29 cellular contexts compared by ENCODE assay signal in genomic region chr5:168776023-168776422, GRCh38.
"Had no signal": no experiment of that assay in that cellular context is flagged by ENCODE, and none has a peak within 500 bp of the region (broad histone marks: within the 10 kb centered on the region; RNA-seq: fewer than 3 reads in every experiment).

No MANE protein-coding gene starts in this region.

- H3K4me3 ChIP-seq: left lung, lung, right lobe of liver, skin epidermis, upper lobe of left lung had no signal

- H3K4me1 Mint-ChIP-seq: activated naive CD4-positive, alpha-beta T cell treated with anti-CD3 and anti-CD28 coated beads, Interleukin-2, amount 10 ng/mL, durations not matched to agents 7 days and 5 days; activated naive CD8-positive, alpha-beta T cell treated with anti-CD3 and anti-CD28 coated beads, Interleukin-2, amount 10 ng/mL, durations not matched to agents 7 days and 5 days; stimulated activated memory B cell treated with anti-CD40 and anti-IgM and Interleukin-4, amounts not matched to agents 10 μg/mL and 1 μg/mL and 100 μg/mL, for 72 hours; stimulated activated naive CD8-positive, alpha-beta T cell treated with anti-CD3 and anti-CD28 coated beads, Interleukin-15, amount 100 ng/mL, for 72 hours; T-helper 17 cell had no signal

- H3K9me3 ChIP-seq: left lung, neutrophil, right lobe of liver, upper lobe of left lung had no signal

- H3K27me3 Mint-ChIP-seq: progenitor cell of endocrine pancreas; stimulated activated memory B cell treated with anti-CD40 and anti-IgM and Interleukin-4, amounts not matched to agents 10 μg/mL and 1 μg/mL and 100 μg/mL, for 72 hours had no signal

- H3K27me3 ChIP-seq: brain microvascular endothelial cell, neutrophil, right lobe of liver, upper lobe of left lung had no signal

- H3K36me3 ChIP-seq: brain microvascular endothelial cell, left lung, neutrophil, right lobe of liver, upper lobe of left lung, WERI-Rb-1 had no signal

- ATAC-seq: activated CD4-positive, CD25-positive, alpha-beta regulatory T cell treated with anti-CD3 and anti-CD28 coated beads, Interleukin-2, amount 50 U/mL, for 24 hours; left lung; natural killer cell treated with Interleukin-12 subunit alpha and Interleukin-12 subunit beta and Interleukin-15 and Interleukin-18, amount 100 ng/mL, for 72 hours; right lobe of liver; stimulated activated memory B cell treated with anti-CD40 and anti-IgM and Interleukin-4, amounts not matched to agents 10 μg/mL and 1 μg/mL and 100 μg/mL, for 72 hours; stimulated activated naive CD8-positive, alpha-beta T cell treated with anti-CD3 and anti-CD28 coated beads, Interleukin-15, amount 100 ng/mL, for 72 hours; T-helper 17 cell had no signal

- H3K4me3 Mint-ChIP-seq: activated naive CD4-positive, alpha-beta T cell treated with anti-CD3 and anti-CD28 coated beads, Interleukin-2, amount 10 ng/mL, durations not matched to agents 7 days and 5 days; activated naive CD8-positive, alpha-beta T cell treated with anti-CD3 and anti-CD28 coated beads, Interleukin-2, amount 10 ng/mL, durations not matched to agents 7 days and 5 days; natural killer cell treated with Interleukin-12 subunit alpha and Interleukin-12 subunit beta and Interleukin-15 and Interleukin-18, amount 100 ng/mL, for 72 hours; stimulated activated memory B cell treated with anti-CD40 and anti-IgM and Interleukin-4, amounts not matched to agents 10 μg/mL and 1 μg/mL and 100 μg/mL, for 72 hours; stimulated activated naive CD8-positive, alpha-beta T cell treated with anti-CD3 and anti-CD28 coated beads, Interleukin-15, amount 100 ng/mL, for 72 hours; T-helper 17 cell had no signal

- H3K4me1 ChIP-seq: left lung, right lobe of liver, upper lobe of left lung had no signal

- DNase-seq: activated CD4-positive, alpha-beta T cell treated with anti-CD3 and anti-CD28 coated beads for 48 hours; activated CD4-positive, alpha-beta T cell treated with anti-CD3 and anti-CD28 coated beads, Interleukin-2, amount 50 U/mL, for 48 hours; activated CD8-positive, alpha-beta memory T cell treated with anti-CD3 and anti-CD28 coated beads for 24 hours; activated effector memory CD4-positive, alpha-beta T cell treated with anti-CD3 and anti-CD28 coated beads, Interleukin-2, amount 50 U/mL, for 16 hours; activated naive CD4-positive, alpha-beta T cell treated with anti-CD3 and anti-CD28 coated beads, Interleukin-2, amount 10 ng/mL, durations not matched to agents 7 days and 5 days; activated naive CD8-positive, alpha-beta T cell treated with anti-CD3 and anti-CD28 coated beads, Interleukin-2, amount 10 ng/mL, durations not matched to agents 7 days and 5 days; amniotic stem cell; brain microvascular endothelial cell; cortex of kidney; foreskin fibroblast; kidney glomerular epithelial cell; left lung; mesendoderm; right lobe of liver; stimulated activated CD4-positive, alpha-beta T cell treated with anti-CD3 and anti-CD28 coated beads, Interleukin-1b, Interleukin-23, amount 100 ng/mL, for 48 hours; stimulated activated CD4-positive, alpha-beta T cell treated with anti-CD3 and anti-CD28 coated beads, Interleukin-4, amount 100 ng/mL, for 4 hours; stimulated activated CD8-positive, alpha-beta memory T cell treated with anti-CD3 and anti-CD28 coated beads, Interleukin-4, amount 100 ng/mL, for 48 hours; stimulated activated naive CD8-positive, alpha-beta T cell treated with anti-CD3 and anti-CD28 coated beads, Interleukin-15, amount 100 ng/mL, for 72 hours; T-helper 17 cell; T1000; WERI-Rb-1 had no signal

- H3K27ac ChIP-seq: brain microvascular endothelial cell, left lung, neutrophil, right lobe of liver, skin epidermis, upper lobe of left lung, WERI-Rb-1 had no signal

- H3K9me3 Mint-ChIP-seq: activated naive CD4-positive, alpha-beta T cell treated with anti-CD3 and anti-CD28 coated beads, Interleukin-2, amount 10 ng/mL, durations not matched to agents 7 days and 5 days; activated naive CD8-positive, alpha-beta T cell treated with anti-CD3 and anti-CD28 coated beads, Interleukin-2, amount 10 ng/mL, durations not matched to agents 7 days and 5 days; natural killer cell treated with Interleukin-12 subunit alpha and Interleukin-12 subunit beta and Interleukin-15 and Interleukin-18, amount 100 ng/mL, for 72 hours had no signal

- H3K36me3 Mint-ChIP-seq: activated naive CD4-positive, alpha-beta T cell treated with anti-CD3 and anti-CD28 coated beads, Interleukin-2, amount 10 ng/mL, durations not matched to agents 7 days and 5 days; activated naive CD8-positive, alpha-beta T cell treated with anti-CD3 and anti-CD28 coated beads, Interleukin-2, amount 10 ng/mL, durations not matched to agents 7 days and 5 days; natural killer cell treated with Interleukin-12 subunit alpha and Interleukin-12 subunit beta and Interleukin-15 and Interleukin-18, amount 100 ng/mL, for 72 hours; stimulated activated memory B cell treated with anti-CD40 and anti-IgM and Interleukin-4, amounts not matched to agents 10 μg/mL and 1 μg/mL and 100 μg/mL, for 72 hours had no signal

- H3K27ac Mint-ChIP-seq: activated naive CD4-positive, alpha-beta T cell treated with anti-CD3 and anti-CD28 coated beads, Interleukin-2, amount 10 ng/mL, durations not matched to agents 7 days and 5 days; activated naive CD8-positive, alpha-beta T cell treated with anti-CD3 and anti-CD28 coated beads, Interleukin-2, amount 10 ng/mL, durations not matched to agents 7 days and 5 days; natural killer cell treated with Interleukin-12 subunit alpha and Interleukin-12 subunit beta and Interleukin-15 and Interleukin-18, amount 100 ng/mL, for 72 hours; progenitor cell of endocrine pancreas; stimulated activated memory B cell treated with anti-CD40 and anti-IgM and Interleukin-4, amounts not matched to agents 10 μg/mL and 1 μg/mL and 100 μg/mL, for 72 hours; stimulated activated naive CD8-positive, alpha-beta T cell treated with anti-CD3 and anti-CD28 coated beads, Interleukin-15, amount 100 ng/mL, for 72 hours; T-helper 17 cell had no signal
